Comparison of ENCODE assay signal across 5 cellular contexts in the genomic region with DNA sequence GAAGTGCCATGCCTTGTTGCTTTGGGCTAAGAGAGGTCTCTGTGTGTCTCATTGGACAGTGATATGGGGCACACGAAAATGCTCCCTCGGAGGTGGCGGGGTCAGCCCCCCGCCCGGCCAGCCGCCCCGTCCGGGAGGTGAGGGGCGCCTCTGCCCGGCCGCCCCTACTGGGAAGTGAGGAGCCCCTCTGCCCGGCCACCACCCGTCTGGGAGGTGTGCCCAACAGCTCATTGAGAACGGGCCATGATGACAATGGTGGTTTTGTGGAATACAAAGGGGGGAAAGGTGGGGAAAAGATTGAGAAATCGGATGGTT. TPM values are rescaled to one million over a fixed set of nuclear protein-coding genes. Genes with fewer than 3 reads are reported as not detected.
DNase-seq lines count a peak whose midpoint lies in the region; TF ChIP-seq lines count a peak whose summit lies in the region.
"Not testable (repeated sequence)": the region's sequence is repeated elsewhere in the genome, so short reads cannot be mapped to it uniquely, and the experiment has no call there.

No MANE protein-coding gene starts in this region.

- not testable (repeated sequence) for H3K9me3 ChIP-seq in Peyer's patch, sigmoid colon, thyroid gland

- 91 to 93% methylated on average over 13 of the region's 15 CpGs for WGBS in sigmoid colon, 2 donors
- WGBS in thyroid gland, 2 donors: 70% methylated on average over 3 of the region's 15 CpGs; no CpG with 5 or more reads in 1 of the 2 donors

- H3K36me3 ChIP-seq in Peyer's patch, sigmoid colon, thyroid gland: not testable (repeated sequence)

- TF ChIP-seq POLR2A in Peyer's patch (IDR thresholded peaks at IDR 0.05); sigmoid colon (IDR thresholded peaks at IDR 0.05); thyroid gland (IDR thresholded peaks at IDR 0.05): not testable (repeated sequence)

- intact Hi-C loops in sigmoid colon (cut with DNase I); thyroid gland (cut with DNase I): not testable (repeated sequence)

- H3K4me3 ChIP-seq in Peyer's patch; sigmoid colon; thyroid gland (replicated peaks in 1 of 3): not testable (repeated sequence)

- not testable (repeated sequence) for H3K27ac ChIP-seq in Peyer's patch, sigmoid colon
- H3K27ac ChIP-seq in thyroid gland: peak overlapping the region; percentile 77 to 92 (median 86)

- not testable (repeated sequence) for H3K27me3 ChIP-seq in Peyer's patch, sigmoid colon, thyroid gland

- TF ChIP-seq EP300 in sigmoid colon (IDR thresholded peaks at IDR 0.05): not testable (repeated sequence)

- DNase-seq in Peyer's patch: peak in 2 of 3 donors; percentile 0 to 10
- DNase-seq in activated effector memory CD4-positive, alpha-beta T cell treated with anti-CD3 and anti-CD28 coated beads, Interleukin-2, amount 50 U/mL, for 16 hours: peak; percentile 16
- DNase-seq in islet precursor cell: peak; percentile 34
- peak; percentile 4 for DNase-seq in sigmoid colon
- not testable (repeated sequence) for DNase-seq in thyroid gland

- not testable (repeated sequence) for H3K4me1 ChIP-seq in Peyer's patch, sigmoid colon
- H3K4me1 ChIP-seq in thyroid gland: peaks cover 28 to 36% of the 10 kb centered on the region in 2 donors

- not testable (repeated sequence) for TF ChIP-seq CTCF in Peyer's patch (IDR thresholded peaks at IDR 0.05); sigmoid colon (IDR thresholded peaks at IDR 0.05); thyroid gland (IDR thresholded peaks at IDR 0.05)

RNA-seq across cellular contexts. Expression of gene FAM174B, which starts 48.8 kb away (rescaled TPM):
- total RNA-seq in Peyer's patch (10 to 100 TPM in 2 of 4 donors, 1 to 10 TPM in 2; 9.0 to 14.0 (median 11.4) TPM), sigmoid colon (10 to 100 TPM in 1 of 4 donors, 1 to 10 TPM in 3; 5.3 to 38.9 (median 6.1) TPM), thyroid gland (10 to 100 TPM; 51.9 to 69.4 (median 61.4) TPM)
- 10 to 100 TPM in 1 of 3 donors, 1 to 10 TPM in 2; 8.1 to 19.8 (median 9.5) TPM for polyA plus RNA-seq in sigmoid colon
